In genomic region chr3:13364602-13365271, GRCh38 we compare ENCODE assay signal across 1 cellular context.
TF ChIP-seq lines count a peak whose summit lies in the region.

No MANE protein-coding gene starts in this region.

TF ChIP-seq in HepG2, 621 proteins besides CTCF, POLR2A, EP300 and RAD21 (continued from another document):
- TF ChIP-seq ZNF770 (CRISPR knock-in tag; IDR thresholded peaks at IDR 0.05) (peak; percentile 81), PAF1 (CRISPR knock-in tag; IDR thresholded peaks at IDR 0.05) (no peak), GRHL1 (CRISPR knock-in tag; conservative IDR thresholded peaks at IDR 0.05) (no peak), YY1 (IDR thresholded peaks at IDR 0.05; ENCODE audit: insufficient read depth, insufficient replicate concordance, low read depth, low read length) (no peak), EHMT2 (IDR thresholded peaks at IDR 0.05; ENCODE audit: borderline replicate concordance, low read depth, low read length) (0 out of 2 replicates have a peak, but pooled peaks have one; percentile 17), ZFAT (CRISPR knock-in tag; conservative IDR thresholded peaks at IDR 0.05) (no peak), SRF (IDR thresholded peaks at IDR 0.05; ENCODE audit: low read depth, low read length) (no peak), ZNF446 (CRISPR knock-in tag; IDR thresholded peaks at IDR 0.05) (no peak), ZBTB20 (CRISPR knock-in tag; IDR thresholded peaks at IDR 0.05; ENCODE audit: borderline replicate concordance, low read depth) (no peak), KDM3A (CRISPR knock-in tag; IDR thresholded peaks at IDR 0.05; ENCODE audit: low read depth) (no peak), ATF1 (CRISPR knock-in tag; IDR thresholded peaks at IDR 0.05) (0 out of 2 replicates have a peak, but pooled peaks have one; percentile 17), SATB2 (CRISPR knock-in tag; IDR thresholded peaks at IDR 0.05) (no peak), MAFK (conservative IDR thresholded peaks at IDR 0.05 in 1 of 2, IDR thresholded peaks at IDR 0.05 in 1 of 2; ENCODE audit: low read length in 2 of 2) (peak; percentile 51 to 58; a peak in 3 of 4 replicates), NR2F1 (CRISPR knock-in tag; IDR thresholded peaks at IDR 0.05) (no peak), ZNF367 (CRISPR knock-in tag; IDR thresholded peaks at IDR 0.05; ENCODE audit: borderline replicate concordance) (no peak), JARID2 (CRISPR knock-in tag; IDR thresholded peaks at IDR 0.05; ENCODE audit: insufficient replicate concordance) (no peak), ZNF530 (CRISPR knock-in tag; IDR thresholded peaks at IDR 0.05; ENCODE audit: low read depth) (no peak), ZMYM3 (CRISPR knock-in tag; IDR thresholded peaks at IDR 0.05) (no peak), ADNP (CRISPR knock-in tag; IDR thresholded peaks at IDR 0.05) (0 out of 2 replicates have a peak, but pooled peaks have one; percentile 21), ZBTB43 (CRISPR knock-in tag; conservative IDR thresholded peaks at IDR 0.05) (no peak), GTF3A (CRISPR knock-in tag; conservative IDR thresholded peaks at IDR 0.05) (no peak), RFX5 (IDR thresholded peaks at IDR 0.05; ENCODE audit: low read depth, low read length) (no peak), CHD4 (IDR thresholded peaks at IDR 0.05; ENCODE audit: borderline replicate concordance, low read length) (0 out of 2 replicates have a peak, but pooled peaks have one; percentile 31), GATAD1 (CRISPR knock-in tag; IDR thresholded peaks at IDR 0.05) (no peak), KDM5A (IDR thresholded peaks at IDR 0.05; ENCODE audit: borderline replicate concordance, low read length) (no peak), ZNF136 (CRISPR knock-in tag; IDR thresholded peaks at IDR 0.05; ENCODE audit: low read depth) (no peak), ZNF253 (CRISPR knock-in tag; IDR thresholded peaks at IDR 0.05; ENCODE audit: borderline replicate concordance) (no peak), TFDP1 (CRISPR knock-in tag; IDR thresholded peaks at IDR 0.05; ENCODE audit: borderline replicate concordance) (no peak), MIXL1 (CRISPR knock-in tag; IDR thresholded peaks at IDR 0.05) (no peak), IRX3 (CRISPR knock-in tag; IDR thresholded peaks at IDR 0.05; ENCODE audit: borderline replicate concordance, low read depth) (no peak), MAFF (IDR thresholded peaks at IDR 0.05; ENCODE audit: low read depth, low read length) (0 out of 2 replicates have a peak, but pooled peaks have one; percentile 14), CREB3 (CRISPR knock-in tag; IDR thresholded peaks at IDR 0.05) (no peak), SNAPC2 (CRISPR knock-in tag; IDR thresholded peaks at IDR 0.05) (0 out of 2 replicates have a peak, but pooled peaks have one; percentile 6), ZNF570 (CRISPR knock-in tag; IDR thresholded peaks at IDR 0.05; ENCODE audit: borderline replicate concordance) (no peak), TMF1 (CRISPR knock-in tag; IDR thresholded peaks at IDR 0.05; ENCODE audit: low read depth) (no peak), SIN3B (IDR thresholded peaks at IDR 0.05; ENCODE audit: low read length) (no peak), ZNF382 (CRISPR knock-in tag; IDR thresholded peaks at IDR 0.05; ENCODE audit: borderline replicate concordance) (no peak), ZMYM2 (CRISPR knock-in tag; IDR thresholded peaks at IDR 0.05) (peak; percentile 56; the same call in 1 of the 2 replicates), PHF21A (CRISPR knock-in tag; IDR thresholded peaks at IDR 0.05) (no peak), AGO1 (IDR thresholded peaks at IDR 0.05; ENCODE audit: low read depth, low read length, poor library complexity, severe bottlenecking) (no peak), KDM2A (CRISPR knock-in tag; IDR thresholded peaks at IDR 0.05; ENCODE audit: borderline replicate concordance, low read depth) (no peak), ZNF317 (CRISPR knock-in tag; IDR thresholded peaks at IDR 0.05) (no peak), HMGXB4 (CRISPR knock-in tag; IDR thresholded peaks at IDR 0.05; ENCODE audit: borderline replicate concordance in 1 of 2, low read depth in 1 of 2) (peak in 1 of 2 experiments; percentile 5; a peak in 1 of 4 replicates), MTA1 (CRISPR knock-in tag; IDR thresholded peaks at IDR 0.05; ENCODE audit: borderline replicate concordance) (no peak; the same call in 1 of the 2 replicates), ZNF83 (CRISPR knock-in tag; IDR thresholded peaks at IDR 0.05; ENCODE audit: borderline replicate concordance) (no peak), ZIK1 (CRISPR knock-in tag; IDR thresholded peaks at IDR 0.05; ENCODE audit: borderline replicate concordance, low read depth) (no peak), ZNF670 (CRISPR knock-in tag; IDR thresholded peaks at IDR 0.05; ENCODE audit: borderline replicate concordance) (no peak), ESRRA (CRISPR knock-in tag; IDR thresholded peaks at IDR 0.05; ENCODE audit: low read depth) (0 out of 2 replicates have a peak, but pooled peaks have one; percentile 48), ZKSCAN5 (CRISPR knock-in tag; IDR thresholded peaks at IDR 0.05) (no peak), IRF2 (CRISPR knock-in tag; IDR thresholded peaks at IDR 0.05) (no peak), ZFX (CRISPR knock-in tag; IDR thresholded peaks at IDR 0.05; ENCODE audit: low read depth) (no peak)
